Comparison of ENCODE assay signal across 8 cellular contexts in the genomic region with DNA sequence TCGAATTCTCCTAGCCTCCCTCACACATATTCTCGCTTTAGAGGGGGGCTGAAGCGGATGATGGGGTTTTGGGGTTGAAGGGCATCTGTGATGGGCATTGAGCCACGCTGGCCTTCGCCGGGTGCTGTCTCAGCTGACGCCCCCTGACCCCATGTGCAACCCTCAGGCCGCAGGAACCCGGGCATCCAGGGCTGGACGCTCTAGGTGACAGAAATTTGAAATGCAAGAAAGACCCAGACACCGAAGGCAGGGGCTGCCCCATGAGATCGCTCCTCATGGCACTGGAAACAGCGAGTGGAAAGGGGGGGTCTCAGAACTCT. TPM values are rescaled to one million over a fixed set of nuclear protein-coding genes. Genes with fewer than 3 reads are reported as not detected.
DNase-seq lines count a peak whose midpoint lies in the region; ATAC-seq and TF ChIP-seq lines count a peak whose summit lies in the region.

No MANE protein-coding gene starts in this region.

- H2BK20ac ChIP-seq in H9 (ENCODE audit: low read depth, low read length, poor library complexity, severe bottlenecking), result no peak overlapping the region

- no peak overlapping the region for H4K8ac ChIP-seq in H9 (replicated peaks; ENCODE audit: insufficient read length, low read depth, low read length)

- no peak for ATAC-seq in HG02623 (IDR thresholded peaks at IDR 0.05; ENCODE audit: unreplicated experiment)

- no peak overlapping the region for H3K14ac ChIP-seq in H9 (ENCODE audit: insufficient read depth, low read length)

- no CpG with 5 or more reads among the region's 13 CpGs for WGBS in H9 (ENCODE audit: extremely low coverage, insufficient read length, low lambda C conversion rate)

- DNase-seq in H9, result no peak
- DNase-seq in SK-N-MC (ENCODE audit: low read depth, low spot score), result no peak
- no peak for DNase-seq in fibroblast of the aortic adventitia (ENCODE audit: low read depth)
- no peak for DNase-seq in skeletal muscle cell (ENCODE audit: low read depth)
- no peak for DNase-seq in GM19240 (ENCODE audit: insufficient read length, low spot score)
- no peak for DNase-seq in SKM-1 (lab: John Stamatoyannopoulos, UW; ENCODE audit: unreplicated experiment)
- DNase-seq in NCI-H1092 treated with DMSO at 0.1 percent for 48 hours (lab: John Stamatoyannopoulos, UW), result no peak

- H4K5ac ChIP-seq in H9 (ENCODE audit: insufficient read length, low read depth, low read length), result no peak overlapping the region

- no peak overlapping the region for H3K23ac ChIP-seq in H9 (ENCODE audit: insufficient read length, low read depth, low read length)

- H2BK5ac ChIP-seq in H9 (ENCODE audit: insufficient read length, low read length), result no peak overlapping the region

- H3K9ac ChIP-seq in H9 (ENCODE audit: extremely low read depth, insufficient read length, low read length) (no peak overlapping the region), SK-N-MC (ENCODE audit: insufficient read length) (no peak overlapping the region)

- peaks cover 40% of the 10 kb centered on the region for H3K27me3 Mint-ChIP-seq in H9 (ENCODE audit: low read depth)

- no peaks in the 10 kb centered on the region for H3K79me2 ChIP-seq in H9 (ENCODE audit: insufficient read depth, low read length)

- H2AFZ ChIP-seq in H9 (ENCODE audit: low read length), result no peak overlapping the region

- H4K20me1 ChIP-seq in H9 (ENCODE audit: control insufficient read depth, insufficient read depth, insufficient read length), result no peaks in the 10 kb centered on the region

- no peak overlapping the region for H2BK12ac ChIP-seq in H9 (ENCODE audit: insufficient read length, low read depth, low read length)

- peaks cover 11 to 13% of the 10 kb centered on the region in 2 experiments; a peak in 4 of 5 replicates for H3K9me3 Mint-ChIP-seq in H9

- peaks cover 4% of the 10 kb centered on the region; the same call in 1 of the 2 replicates for H3K27me3 ChIP-seq in H9 (ENCODE audit: insufficient read depth, low read length)

- peak overlapping the region; percentile 24 for H3K4me2 ChIP-seq in H9 (ENCODE audit: insufficient read depth, insufficient read length, low read length)

- TF ChIP-seq CTCF in H9 (conservative IDR thresholded peaks at IDR 0.05), result no peak
- TF ChIP-seq CTCF in fibroblast of the aortic adventitia (IDR thresholded peaks at IDR 0.05; ENCODE audit: insufficient read depth, low read length), result no peak

- no peak overlapping the region for H2BK15ac ChIP-seq in H9 (ENCODE audit: low read depth, low read length)

- no peaks in the 10 kb centered on the region for H3K4me1 ChIP-seq in H9 (ENCODE audit: insufficient read depth, low read length)

- H3K27ac ChIP-seq in H9 (ENCODE audit: insufficient read length, low read depth, low read length) (no peak overlapping the region), SK-N-MC (no peak overlapping the region)

- H2AK5ac ChIP-seq in H9 (ENCODE audit: insufficient read length, low read length), result no peak overlapping the region

- no peak overlapping the region for H3K56ac ChIP-seq in H9 (ENCODE audit: insufficient read length, low read depth, low read length)

- H3K18ac ChIP-seq in H9 (ENCODE audit: insufficient read length, low read depth, low read length), result no peak overlapping the region

- no peak overlapping the region for H2BK120ac ChIP-seq in H9 (ENCODE audit: low read depth, low read length, poor library complexity, severe bottlenecking)

- no peak overlapping the region for H3K27ac Mint-ChIP-seq in H9

- no peak overlapping the region for H4K91ac ChIP-seq in H9 (ENCODE audit: insufficient read length, low read depth, low read length)

- H3K36me3 ChIP-seq in SK-N-MC (ENCODE audit: insufficient read depth, low read length), result no peaks in the 10 kb centered on the region

- H3K4me3 ChIP-seq in SK-N-MC (peak overlapping the region; percentile 61), fibroblast of the aortic adventitia (ENCODE audit: low read depth, low read length) (peak overlapping the region; percentile 80), skeletal muscle cell (ENCODE audit: low read depth, low read length) (peak overlapping the region; percentile 78)

- H3K4me1 Mint-ChIP-seq in H9, result peaks cover 11 to 18% of the 10 kb centered on the region in 2 experiments

- peaks cover 4% of the 10 kb centered on the region for H3K23me2 ChIP-seq in H9 (ENCODE audit: insufficient read length, low read depth, low read length, poor library complexity, severe bottlenecking)

- peak overlapping the region; percentile 79; a peak in 3 of 5 replicates for H3K4me3 Mint-ChIP-seq in H9

- H3K4ac ChIP-seq in H9 (ENCODE audit: low read depth, low read length), result no peak overlapping the region

- no peaks in the 10 kb centered on the region for H3K79me1 ChIP-seq in H9 (ENCODE audit: insufficient read depth, low read depth, low read length, poor library complexity, severe bottlenecking)

- no peak overlapping the region for H3T11ph ChIP-seq in H9 (ENCODE audit: low read length)

- H3K9me3 ChIP-seq in H9 (ENCODE audit: control insufficient read depth, low read depth, low read length), result no peaks in the 10 kb centered on the region
- no peaks in the 10 kb centered on the region; the same call in 1 of the 2 replicates for H3K9me3 ChIP-seq in SK-N-MC (ENCODE audit: low read depth, low read length)

- peaks cover 0 to 24% (median 11%) of the 10 kb centered on the region in 3 experiments; a peak in 4 of 7 replicates for H3K36me3 Mint-ChIP-seq in H9 (ENCODE audit: insufficient read depth in 1 of 3, low read depth in 3 of 3)

RNA-seq across cellular contexts. Expression of a gene that starts 0.7 kb away (rescaled TPM):
- 10.9 and 11.7 TPM in 2 replicates for total RNA-seq in H9 (2021)
- 5.9 and 7.8 TPM in 2 replicates for total RNA-seq in fibroblast of the aortic adventitia (ENCODE audit: low replicate concordance)

RNA-seq across cellular contexts. Expression of a gene that starts 25.5 kb away (rescaled TPM):
- total RNA-seq in H9 (2021), result 8.0 and 8.7 TPM in 2 replicates
- 1.4 and 4.7 TPM in 2 replicates for total RNA-seq in fibroblast of the aortic adventitia (ENCODE audit: low replicate concordance)

RNA-seq across cellular contexts. Expression of a gene that starts 44.3 kb away (rescaled TPM):
- total RNA-seq in H9 (2021) (not detected in 2 replicates), fibroblast of the aortic adventitia (ENCODE audit: low replicate concordance) (not detected in 2 replicates)

RNA-seq across cellular contexts. Expression of a gene that starts 53.9 kb away (rescaled TPM):
- total RNA-seq in H9 (2021) (12.5 and 14.3 TPM in 2 replicates), fibroblast of the aortic adventitia (ENCODE audit: low replicate concordance) (3.4 and 8.9 TPM in 2 replicates)

RNA-seq across cellular contexts. Expression of a gene that starts 54.1 kb away (rescaled TPM):
- 31.1 and 35.1 TPM in 2 replicates for total RNA-seq in H9 (2021)
- 7.4 and 11.4 TPM in 2 replicates for total RNA-seq in fibroblast of the aortic adventitia (ENCODE audit: low replicate concordance)
